8 cellular contexts compared by ENCODE assay signal in genomic region chr15:88704791-88705768, GRCh38.
DNase-seq lines count a peak whose midpoint lies in the region; ATAC-seq and TF ChIP-seq lines count a peak whose summit lies in the region.

No MANE protein-coding gene starts in this region.

- H3K4me3 Mint-ChIP-seq in endodermal cell, result peak overlapping the region; percentile 54

- no peak overlapping the region for H2AK5ac ChIP-seq in mesenchymal stem cell (ENCODE audit: low read length, severe bottlenecking)

- H2BK15ac ChIP-seq in mesenchymal stem cell (ENCODE audit: low read depth, poor library complexity, severe bottlenecking), result peak overlapping the region; percentile 12

- no peak overlapping the region for H3K4ac ChIP-seq in mesenchymal stem cell (ENCODE audit: low read depth in 1 of 2, low read length in 2 of 2)

- H3K4me1 ChIP-seq in endodermal cell (ENCODE audit: control insufficient read depth, insufficient read depth, low read length) (no peaks in the 10 kb centered on the region), mesenchymal stem cell (ENCODE audit: control insufficient read depth, insufficient read depth, low read depth, low read length) (peaks cover 10% of the 10 kb centered on the region)

- H3K27ac Mint-ChIP-seq in endodermal cell, result no peak overlapping the region

- H3K79me1 ChIP-seq in mesenchymal stem cell (replicated peaks; ENCODE audit: low read length, poor library complexity, severe bottlenecking), result no peaks in the 10 kb centered on the region

- H4K91ac ChIP-seq in mesenchymal stem cell (ENCODE audit: low read length), result no peak overlapping the region

- DNase-seq in Ammon's horn (ENCODE audit: low spot score), result peak; percentile 65
- peak; percentile 9 for DNase-seq in NCI-H2171 treated with DMSO at 0.1 percent for 48 hours (lab: John Stamatoyannopoulos, UW)
- DNase-seq in endodermal cell, result peak; percentile 70
- peak; percentile 29 for DNase-seq in mesenchymal stem cell
- DNase-seq in superior temporal gyrus (ENCODE audit: extremely low spot score), result peak; percentile 23
- no peak for DNase-seq in NCI-H1436 treated with DMSO at 0.1 percent for 48 hours (lab: John Stamatoyannopoulos, UW)

- H3K27me3 ChIP-seq in endodermal cell (ENCODE audit: control insufficient read depth, insufficient read depth, low read length, poor library complexity, severe bottlenecking), result peaks cover 66% of the 10 kb centered on the region
- H3K27me3 ChIP-seq in mesenchymal stem cell (ENCODE audit: control insufficient read depth in 1 of 2, insufficient read depth in 1 of 2, low read length in 2 of 2), result peaks cover 15 to 28% of the 10 kb centered on the region in 2 experiments

- no peaks in the 10 kb centered on the region for H3K9me3 Mint-ChIP-seq in endodermal cell

- no peaks in the 10 kb centered on the region for H3K36me3 Mint-ChIP-seq in endodermal cell (ENCODE audit: low read depth)

- H3K9ac ChIP-seq in endodermal cell (ENCODE audit: extremely low read depth, low read length, poor library complexity, severe bottlenecking) (no peak overlapping the region), mesenchymal stem cell (ENCODE audit: low read length) (peak overlapping the region; percentile 79)

- no peaks in the 10 kb centered on the region for H3K36me3 ChIP-seq in endodermal cell (ENCODE audit: control insufficient read depth, insufficient read depth, low read length)
- H3K36me3 ChIP-seq in mesenchymal stem cell (ENCODE audit: control insufficient read depth in 1 of 2, insufficient read depth in 2 of 2, low read depth in 1 of 2, low read length in 2 of 2), result no peaks in the 10 kb centered on the region

- WGBS in endodermal cell (ENCODE audit: insufficient coverage in 1 of 2, insufficient read length in 1 of 2), 2 experiments, result 8 to 11% methylated on average over 31 to 60 of the region's 60 CpGs
- 7% methylated on average over 43 of the region's 60 CpGs for WGBS in mesenchymal stem cell

- H3K4me3 ChIP-seq in endodermal cell (ENCODE audit: low read length) (peak overlapping the region; percentile 73), mesenchymal stem cell (ENCODE audit: insufficient read depth in 1 of 2, low read depth in 1 of 2, low read length in 2 of 2) (peak overlapping the region; percentile 40 to 70)

- H3K27ac ChIP-seq in endodermal cell (ENCODE audit: low read depth, low read length) (no peak overlapping the region), mesenchymal stem cell (ENCODE audit: low read length, poor library complexity, severe bottlenecking) (no peak overlapping the region)

- H4K8ac ChIP-seq in mesenchymal stem cell (ENCODE audit: low read length), result no peak overlapping the region

- no peak for TF ChIP-seq CTCF in endodermal cell (conservative IDR thresholded peaks at IDR 0.05)

- peaks cover 3% of the 10 kb centered on the region for H3K4me1 Mint-ChIP-seq in endodermal cell

- peak overlapping the region; percentile 78 for H3K4me2 ChIP-seq in mesenchymal stem cell (ENCODE audit: low read length, poor library complexity, severe bottlenecking)

- no peak overlapping the region for H2BK120ac ChIP-seq in mesenchymal stem cell (ENCODE audit: low read depth, low read length)

- H3K18ac ChIP-seq in mesenchymal stem cell (ENCODE audit: low read depth in 1 of 2, low read length in 2 of 2), result peak overlapping the region in 1 of 2 experiments; percentile 42

- H2BK5ac ChIP-seq in mesenchymal stem cell (ENCODE audit: low read depth, low read length, poor library complexity, severe bottlenecking), result no peak overlapping the region

- ATAC-seq in GM19328 (IDR thresholded peaks at IDR 0.05; ENCODE audit: unreplicated experiment) (no peak), HG02981 (IDR thresholded peaks at IDR 0.05; ENCODE audit: unreplicated experiment) (no peak)

- H3K9me3 ChIP-seq in endodermal cell (ENCODE audit: control insufficient read depth, low read length) (no peaks in the 10 kb centered on the region), mesenchymal stem cell (ENCODE audit: control insufficient read depth, low read length) (no peaks in the 10 kb centered on the region)

- H2BK12ac ChIP-seq in mesenchymal stem cell (ENCODE audit: low read length in 2 of 2), result no peak overlapping the region

- H3K23ac ChIP-seq in mesenchymal stem cell (ENCODE audit: low read length in 2 of 2), result no peak overlapping the region

- H3K14ac ChIP-seq in mesenchymal stem cell (ENCODE audit: low read length in 2 of 2), result no peak overlapping the region

- peaks cover 68% of the 10 kb centered on the region for H3K27me3 Mint-ChIP-seq in endodermal cell (ENCODE audit: insufficient read depth)

- no peak overlapping the region for H2AFZ ChIP-seq in mesenchymal stem cell (ENCODE audit: low read depth, low read length)
